9 cellular contexts compared by ENCODE assay signal in genomic region chr6:69796627-69797390, GRCh38. TPM values are rescaled to one million over a fixed set of nuclear protein-coding genes. Genes with fewer than 3 reads are reported as not detected.
DNase-seq lines count a peak whose midpoint lies in the region; ATAC-seq, FAIRE-seq and TF ChIP-seq lines count a peak whose summit lies in the region.
"Had no signal": no experiment of that assay in that cellular context is flagged by ENCODE, and none has a peak within 500 bp of the region (broad histone marks: within the 10 kb centered on the region; RNA-seq: fewer than 3 reads in every experiment).

LMBRD1 (minus strand) TSS chr6:69797010; CDS start chr6:69796881, 129 bp downstream.

- peak; percentile 62 for FAIRE-seq in bronchial epithelial cell (lab: Jason Lieb, UNC)
- no peak for FAIRE-seq in small intestine (lab: Jason Lieb, UNC)
- FAIRE-seq: endometrium had no signal

- H3K4me3 ChIP-seq in WI38 (ENCODE audit: low read depth, low read length) (peak within 1 kb of the TSS; percentile 84), bronchial epithelial cell (ENCODE audit: low read depth, low read length) (peak within 1 kb of the TSS; percentile 84), small intestine (ENCODE audit: low read depth in 1 of 2, low read length in 2 of 2) (peak within 1 kb of the TSS; percentile 64 to 90)

- ATAC-seq in GM18907 (IDR thresholded peaks at IDR 0.05; ENCODE audit: unreplicated experiment), result peak; percentile 96
- ATAC-seq in HG03159 (IDR thresholded peaks at IDR 0.05; ENCODE audit: unreplicated experiment), result peak; percentile 91

- H3K4me1 ChIP-seq in small intestine (ENCODE audit: control insufficient read depth in 2 of 2, insufficient read depth in 1 of 2, low read depth in 1 of 2, low read length in 1 of 2), result peaks cover 2% of the 10 kb centered on the region in 2 donors

- peak within 1 kb of the TSS; percentile 85 to 98 for H3K27ac ChIP-seq in small intestine (ENCODE audit: low read depth in 1 of 2, low read length in 1 of 2)

- 0 to 2% (median 1%) methylated on average over 36 to 40 of the region's 40 CpGs for WGBS in small intestine, 3 donors

- H3K27me3 ChIP-seq in bronchial epithelial cell (ENCODE audit: control insufficient read depth, insufficient read depth, low read length) (no peaks in the 10 kb centered on the region), small intestine (ENCODE audit: control insufficient read depth in 2 of 2, insufficient read depth in 2 of 2, low read length in 2 of 2) (no peaks in the 10 kb centered on the region)

- no peaks in the 10 kb centered on the region for H3K9me3 ChIP-seq in small intestine (ENCODE audit: control insufficient read depth, low read depth)

- peak; percentile 96 for DNase-seq in AG08396 (ENCODE audit: low spot score)
- DNase-seq in NCI-H2227 (lab: John Stamatoyannopoulos, UW; ENCODE audit: unreplicated experiment), result peak; percentile 91
- peak; percentile 95 for DNase-seq in bronchial epithelial cell (ENCODE audit: low read depth)
- DNase-seq in iPS-NIHi11 (ENCODE audit: low spot score), result peak; percentile 92
- peak; percentile 95 for DNase-seq in small intestine

- peak; percentile 85 for TF ChIP-seq CTCF in WI38 (IDR thresholded peaks at IDR 0.05; ENCODE audit: low read depth, low read length)
- peak; percentile 97 for TF ChIP-seq CTCF in bronchial epithelial cell (IDR thresholded peaks at IDR 0.05; ENCODE audit: insufficient read depth, low read length, severe bottlenecking)

- H3K36me3 ChIP-seq in bronchial epithelial cell (ENCODE audit: control insufficient read depth, insufficient read depth, low read length), result no peaks in the 10 kb centered on the region
- no peaks in the 10 kb centered on the region for H3K36me3 ChIP-seq in small intestine (ENCODE audit: control insufficient read depth in 2 of 2, insufficient read depth in 2 of 2, low read length in 2 of 2)

RNA-seq across cellular contexts. Expression of gene LMBRD1, which starts in this region (rescaled TPM):
- 13.3 and 17.6 TPM in 2 replicates for total RNA-seq in bronchial epithelial cell
- 10 to 100 TPM; 23.5 to 38.6 (median 33.5) TPM for polyA plus RNA-seq in small intestine

Comparison
In these comparisons a context has a peak if more than half of its experiments do, and no peak if none do; other contexts are left out.
1. Peak in every context shown above with its lines: DNase-seq, ATAC-seq, H3K4me3 ChIP-seq and H3K27ac ChIP-seq.